Comparison of ENCODE assay signal across 8 cellular contexts in the genomic region with DNA sequence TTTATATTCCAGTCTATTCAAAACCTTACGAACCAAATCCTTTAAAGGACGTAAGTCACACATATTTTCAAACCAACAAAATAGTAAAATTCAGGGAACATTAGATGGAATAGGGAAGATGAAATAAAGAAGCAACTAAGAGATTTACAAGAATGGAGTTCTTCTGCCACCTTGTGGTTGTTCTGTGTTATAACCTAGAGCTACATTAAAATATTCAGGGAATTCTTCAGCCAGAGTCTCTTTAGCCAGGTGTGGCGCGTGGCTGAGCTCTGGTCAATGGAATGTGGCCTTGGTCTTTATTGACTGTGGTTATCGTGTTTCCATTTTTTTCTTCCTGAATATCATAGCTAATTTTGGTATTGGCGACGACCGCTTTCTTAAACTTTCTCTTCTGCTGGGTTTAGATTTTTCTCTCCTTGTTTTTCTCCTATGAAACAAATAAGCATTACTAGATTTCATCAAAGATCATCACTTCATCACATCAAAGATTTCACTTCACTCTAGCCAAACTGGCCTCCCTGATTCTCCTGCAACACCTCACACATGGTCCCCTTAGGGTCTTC.
DNase-seq lines count a peak whose midpoint lies in the region; ATAC-seq, FAIRE-seq and TF ChIP-seq lines count a peak whose summit lies in the region.

No MANE protein-coding gene starts in this region.

- DNase-seq in HK-2 (ENCODE audit: unreplicated experiment), result peak; percentile 4
- DNase-seq in NCI-H69 (lab: John Stamatoyannopoulos, UW), result peak; percentile 76
- peak; percentile 76 for DNase-seq in inferior parietal cortex (ENCODE audit: extremely low spot score)
- DNase-seq in suprapubic skin (ENCODE audit: low spot score in 2 of 2), result no peak
- DNase-seq in GM19240 (ENCODE audit: insufficient read length, low spot score), result no peak

- no peak overlapping the region for H3K4me3 Mint-ChIP-seq in brain

- H3K9me3 ChIP-seq in suprapubic skin, result no peaks in the 10 kb centered on the region

- no peak for TF ChIP-seq EP300 in suprapubic skin (IDR thresholded peaks at IDR 0.05)

- peaks cover 14% of the 10 kb centered on the region for H3K4me1 Mint-ChIP-seq in brain

- no peak overlapping the region for H3K27ac ChIP-seq in suprapubic skin

- H3K4me3 ChIP-seq in suprapubic skin, result no peak overlapping the region

- no peaks in the 10 kb centered on the region for H3K36me3 ChIP-seq in suprapubic skin

- no peaks in the 10 kb centered on the region for H3K4me1 ChIP-seq in suprapubic skin

- no peaks in the 10 kb centered on the region for H3K9me3 Mint-ChIP-seq in brain

- no peak for ATAC-seq in GM19455 (IDR thresholded peaks at IDR 0.05; ENCODE audit: unreplicated experiment)

- no peak for TF ChIP-seq POLR2A in suprapubic skin (IDR thresholded peaks at IDR 0.05)

- H3K36me3 Mint-ChIP-seq in brain, result no peaks in the 10 kb centered on the region

- peak; percentile 49 for FAIRE-seq in G401.6 (lab: Jason Lieb, UNC)

- H3K27ac Mint-ChIP-seq in brain, result no peak overlapping the region

- 13% methylated on average over 8 of the region's 8 CpGs for WGBS in suprapubic skin

- peaks cover 4% of the 10 kb centered on the region for H3K27me3 Mint-ChIP-seq in brain

- peak; percentile 81 to 89 for TF ChIP-seq CTCF in brain (conservative IDR thresholded peaks at IDR 0.05)
- peak; percentile 42 to 63 for TF ChIP-seq CTCF in suprapubic skin (IDR thresholded peaks at IDR 0.05)

- H3K27me3 ChIP-seq in suprapubic skin, result no peaks in the 10 kb centered on the region

Comparison
In these comparisons a context has a peak if more than half of its experiments do, and no peak if none do; other contexts are left out.
1. DNase-seq: peak in HK-2 (single experiment), NCI-H69 (single experiment) and inferior parietal cortex (single experiment); none in suprapubic skin (0 of 2) and GM19240 (single experiment).